Comparison of ENCODE assay signal across 28 cellular contexts in genomic region chrX:44767308-44767707, GRCh38.
"Had no signal": no experiment of that assay in that cellular context is flagged by ENCODE, and none has a peak within 500 bp of the region (broad histone marks: within the 10 kb centered on the region; RNA-seq: fewer than 3 reads in every experiment).

No MANE protein-coding gene starts in this region.

- DNase-seq: activated CD4-positive, alpha-beta T cell treated with anti-CD3 and anti-CD28 coated beads, Interleukin-2, amount 10 ng/mL, durations not matched to agents 24 days and 14 days; activated CD4-positive, alpha-beta T cell treated with anti-CD3 and anti-CD28 coated beads, Interleukin-2, amount 50 U/mL, for 4 hours; activated CD8-positive, alpha-beta T cell treated with anti-CD3 and anti-CD28 coated beads for 36 hours; activated effector memory CD4-positive, alpha-beta T cell treated with anti-CD3 and anti-CD28 coated beads, Interleukin-2, amount 50 U/mL, for 16 hours; activated naive CD4-positive, alpha-beta T cell; activated naive CD4-positive, alpha-beta T cell treated with anti-CD3 and anti-CD28 coated beads, Interleukin-2, amount 50 U/mL, for 16 hours; activated naive CD8-positive, alpha-beta T cell treated with anti-CD3 and anti-CD28 coated beads for 36 hours; activated T-cell treated with anti-CD3 and anti-CD28 coated beads, Interleukin-2, amount 50 U/mL, for 1 hour; activated T-cell treated with anti-CD3 and anti-CD28 coated beads, Interleukin-2, amount 50 U/mL, for 72 hours; amniotic stem cell; aorta; brain microvascular endothelial cell; central memory CD4-positive, alpha-beta T cell; Karpas-422; NCI-H1092; NCI-H1417 treated with DMSO at 0.1 percent for 48 hours; NCI-H1930; NCI-H2081 treated with DMSO at 0.1 percent for 48 hours; NCI-H345; NCI-H510A; NCI-H774; OCI-M1; SHP77; SJCRH30; T1000; WERI-Rb-1 had no signal

- H3K4me1 ChIP-seq: SJCRH30 had no signal

- H3K4me3 ChIP-seq: SJCRH30, SK-N-MC had no signal

- H3K36me3 ChIP-seq: brain microvascular endothelial cell, SJCRH30, WERI-Rb-1 had no signal

- H3K27ac ChIP-seq: brain microvascular endothelial cell, SJCRH30, SK-N-MC, WERI-Rb-1 had no signal

- H3K27me3 ChIP-seq: brain microvascular endothelial cell, SJCRH30 had no signal

- H3K9me3 ChIP-seq: SJCRH30 had no signal

- ATAC-seq: activated CD8-positive, alpha-beta T cell treated with anti-CD3 and anti-CD28 coated beads for 36 hours; activated T-cell treated with anti-CD3 and anti-CD28 coated beads, Interleukin-2, amount 50 U/mL, for 72 hours; activated T-helper 17 cell treated with anti-CD3 and anti-CD28 coated beads, Interleukin-2, amount 50 U/mL, for 72 hours had no signal
